In genomic region chr1:87880747-87881133, GRCh38 we compare ENCODE assay signal across 21 cellular contexts.
"Had no signal": no experiment of that assay in that cellular context is flagged by ENCODE, and none has a peak within 500 bp of the region (broad histone marks: within the 10 kb centered on the region; RNA-seq: fewer than 3 reads in every experiment).

No MANE protein-coding gene starts in this region.

- H3K27ac Mint-ChIP-seq: activated naive CD8-positive, alpha-beta T cell treated with anti-CD3 and anti-CD28 coated beads, Interleukin-2, amount 50 U/mL, for 24 hours; activated T-helper 17 cell treated with anti-CD3 and anti-CD28 coated beads, Interleukin-2, amount 50 U/mL, for 72 hours; dendritic cell treated with granulocyte-macrophage colony-stimulating factor and Interleukin-4, amounts not matched to agents 40 ng/mL and 50 ng/mL, for 4 days; memory B cell; naive thymus-derived CD4-positive, alpha-beta T cell had no signal

- DNase-seq: activated CD4-positive, CD25-positive, alpha-beta regulatory T cell treated with anti-CD3 and anti-CD28 coated beads, Interleukin-2, amount 50 U/mL, for 72 hours; activated naive CD4-positive, alpha-beta T cell treated with Interleukin-2 at 50 U/mL for 16 hours; activated naive CD8-positive, alpha-beta T cell treated with anti-CD3 and anti-CD28 coated beads, Interleukin-2, amount 50 U/mL, for 24 hours; aorta; cerebellar nuclear complex; effector memory CD8-positive, alpha-beta T cell; hippocampal formation; left ventricle myocardium inferior; mucosa of descending colon; naive thymus-derived CD4-positive, alpha-beta T cell; pancreas; retina; stimulated activated CD4-positive, alpha-beta T cell treated with anti-CD3 and anti-CD28 coated beads, Interleukin-15, amount 100 ng/mL, for 24 hours; stimulated activated CD4-positive, alpha-beta T cell treated with anti-CD3 and anti-CD28 coated beads, Interleukin-4, amount 100 ng/mL, for 24 hours; stimulated activated naive CD4-positive, alpha-beta T cell; T1000; uterus had no signal

- H3K36me3 ChIP-seq: left ventricle myocardium inferior, pancreas, tibial nerve, uterus had no signal

- H3K9me3 ChIP-seq: left ventricle myocardium inferior, mucosa of descending colon, pancreas, tibial nerve, uterus had no signal

- H3K27me3 Mint-ChIP-seq: dendritic cell treated with granulocyte-macrophage colony-stimulating factor and Interleukin-4, amounts not matched to agents 40 ng/mL and 50 ng/mL, for 4 days; memory B cell had no signal

- H3K4me1 ChIP-seq: left ventricle myocardium inferior, pancreas, tibial nerve, uterus had no signal

- H3K27me3 ChIP-seq: pancreas, tibial nerve, uterus had no signal

- H3K9me3 Mint-ChIP-seq: activated naive CD8-positive, alpha-beta T cell treated with anti-CD3 and anti-CD28 coated beads, Interleukin-2, amount 50 U/mL, for 24 hours; activated T-helper 17 cell treated with anti-CD3 and anti-CD28 coated beads, Interleukin-2, amount 50 U/mL, for 72 hours; effector memory CD8-positive, alpha-beta T cell had no signal

- H3K27ac ChIP-seq: left ventricle myocardium inferior, pancreas, tibial nerve, uterus had no signal

- H3K4me1 Mint-ChIP-seq: activated naive CD8-positive, alpha-beta T cell treated with anti-CD3 and anti-CD28 coated beads, Interleukin-2, amount 50 U/mL, for 24 hours; activated T-helper 17 cell treated with anti-CD3 and anti-CD28 coated beads, Interleukin-2, amount 50 U/mL, for 72 hours; naive thymus-derived CD4-positive, alpha-beta T cell had no signal

- H3K36me3 Mint-ChIP-seq: memory B cell; naive thymus-derived CD4-positive, alpha-beta T cell had no signal

- H3K4me3 Mint-ChIP-seq: activated naive CD8-positive, alpha-beta T cell treated with anti-CD3 and anti-CD28 coated beads, Interleukin-2, amount 50 U/mL, for 24 hours; activated T-helper 17 cell treated with anti-CD3 and anti-CD28 coated beads, Interleukin-2, amount 50 U/mL, for 72 hours; dendritic cell treated with granulocyte-macrophage colony-stimulating factor and Interleukin-4, amounts not matched to agents 40 ng/mL and 50 ng/mL, for 4 days; effector memory CD8-positive, alpha-beta T cell; memory B cell; naive thymus-derived CD4-positive, alpha-beta T cell had no signal

- FAIRE-seq: pancreas had no signal

- H3K4me3 ChIP-seq: left ventricle myocardium inferior, mucosa of descending colon, pancreas, tibial nerve, uterus had no signal
